Comparison of ENCODE assay signal across 8 cellular contexts in genomic region chr4:113760852-113761681, GRCh38. TPM values are rescaled to one million over a fixed set of nuclear protein-coding genes. Genes with fewer than 3 reads are reported as not detected.
A peak's percentile ranks its signal among the peaks of the same experiment; 100 is the strongest.
DNase-seq lines count a peak whose midpoint lies in the region; ATAC-seq and TF ChIP-seq lines count a peak whose summit lies in the region.

No MANE protein-coding gene starts in this region.

- peaks cover 25% of the 10 kb centered on the region for H3K4me1 ChIP-seq in mucosa of descending colon (ENCODE audit: low read depth)

- ATAC-seq in GM18508 (IDR thresholded peaks at IDR 0.05; ENCODE audit: insufficient read depth, unreplicated experiment) (peak; percentile 2), HG02885 (IDR thresholded peaks at IDR 0.05; ENCODE audit: poor library complexity, unreplicated experiment) (peak; percentile 28), mucosa of descending colon (peak; percentile 67)

- H3K4me3 ChIP-seq in epithelial cell of proximal tubule (ENCODE audit: low read depth, low read length), result peak overlapping the region; percentile 83
- peak overlapping the region; percentile 64 for H3K4me3 ChIP-seq in mucosa of descending colon

- H3K36me3 ChIP-seq in mucosa of descending colon (ENCODE audit: low read depth), result peaks cover 6% of the 10 kb centered on the region

- H3K9me3 ChIP-seq in mucosa of descending colon, result no peaks in the 10 kb centered on the region

- TF ChIP-seq CTCF in epithelial cell of proximal tubule (conservative IDR thresholded peaks at IDR 0.05; ENCODE audit: low read depth, low read length) (no peak), mucosa of descending colon (IDR thresholded peaks at IDR 0.05) (no peak)

- intact Hi-C loops in mucosa of descending colon (cut with DNase I, micrococcal nuclease), result loop anchor here (5.0 to 10.0 kb wide), 2 partner anchors 214 to 216 kb away; no protein-coding TSS in a partner anchor

- DNase-seq in A172 (ENCODE audit: low spot score) (peak; percentile 30), NCI-H774 (lab: John Stamatoyannopoulos, UW) (peak; percentile 18), activated T-cell treated with anti-CD3 and anti-CD28 coated beads for 48 hours (ENCODE audit: low read depth) (peak; percentile 45), epithelial cell of proximal tubule (ENCODE audit: low read depth) (no peak), mucosa of descending colon (peak; percentile 84 to 90 (median 88))
- DNase-seq in stimulated activated CD8-positive, alpha-beta memory T cell treated with anti-CD3 and anti-CD28 coated beads, Interleukin-7, amount 100 ng/mL, for 48 hours (ENCODE audit: extremely low read depth in 1 of 2, low read depth in 1 of 2), result peak; percentile 23 to 43

RNA-seq across cellular contexts. Expression of gene CAMK2D, which starts 0.5 kb away (rescaled TPM):
- 24.8 and 31.2 TPM in 2 replicates for total RNA-seq in A172 (2014; rRNA removed; shearing (Covaris generic))
- 20.3 and 42.2 TPM in 2 replicates for total RNA-seq in epithelial cell of proximal tubule
- total RNA-seq in mucosa of descending colon, result 10 to 100 TPM; 59.8 to 83.0 (median 77.3) TPM

Comparison
In these comparisons a context has a peak if more than half of its experiments do, and no peak if none do; other contexts are left out.
1. ATAC-seq: peak in every context shown above with its lines; median percentile 67 in mucosa of descending colon; 28 in HG02885; 2 in GM18508.